8 cellular contexts compared by ENCODE assay signal in genomic region chr1:28508435-28508754, GRCh38. TPM values are rescaled to one million over a fixed set of nuclear protein-coding genes. Genes with fewer than 3 reads are reported as not detected.
DNase-seq lines count a peak whose midpoint lies in the region; ATAC-seq and TF ChIP-seq lines count a peak whose summit lies in the region.

No MANE protein-coding gene starts in this region.

- peak overlapping the region; percentile 91 to 97 for H3K4me3 Mint-ChIP-seq in activated T-cell treated with anti-CD3 and anti-CD28 coated beads, Interleukin-2, amount 50 U/mL, for 72 hours
- H3K4me3 Mint-ChIP-seq in immature natural killer cell, result peak overlapping the region; percentile 96 to 100 (median 97)

- no peaks in the 10 kb centered on the region for H3K9me3 Mint-ChIP-seq in activated T-cell treated with anti-CD3 and anti-CD28 coated beads, Interleukin-2, amount 50 U/mL, for 72 hours
- no peaks in the 10 kb centered on the region for H3K9me3 Mint-ChIP-seq in immature natural killer cell

- peak overlapping the region; percentile 100 for H3K27ac Mint-ChIP-seq in activated T-cell treated with anti-CD3 and anti-CD28 coated beads, Interleukin-2, amount 50 U/mL, for 72 hours
- H3K27ac Mint-ChIP-seq in immature natural killer cell, result peak overlapping the region; percentile 75 to 97 (median 93)

- H3K4me1 Mint-ChIP-seq in activated T-cell treated with anti-CD3 and anti-CD28 coated beads, Interleukin-2, amount 50 U/mL, for 72 hours (ENCODE audit: low read depth), result peaks cover 52% of the 10 kb centered on the region
- H3K4me1 Mint-ChIP-seq in immature natural killer cell, result peaks cover 66 to 74% of the 10 kb centered on the region in 2 donors

- peak overlapping the region; percentile 88 to 94 (median 90) for H3K27ac ChIP-seq in transverse colon

- H3K27me3 Mint-ChIP-seq in activated T-cell treated with anti-CD3 and anti-CD28 coated beads, Interleukin-2, amount 50 U/mL, for 72 hours (ENCODE audit: low read depth), result no peaks in the 10 kb centered on the region
- peaks cover 4 to 31% (median 15%) of the 10 kb centered on the region in 3 donors for H3K27me3 Mint-ChIP-seq in immature natural killer cell (ENCODE audit: low read depth in 3 of 3)

- H3K4me1 ChIP-seq in transverse colon, result peaks cover 25 to 62% (median 42%) of the 10 kb centered on the region in 4 donors

- peaks cover 0 to 39% (median 16%) of the 10 kb centered on the region in 4 donors for H3K36me3 ChIP-seq in transverse colon

- 24 to 75% methylated on average over 1 to 5 of the region's 5 CpGs for WGBS in transverse colon (ENCODE audit: low coverage in 1 of 2), 2 donors

- no peak for TF ChIP-seq POLR2A in transverse colon (IDR thresholded peaks at IDR 0.05)

- intact Hi-C loops in transverse colon (cut with DNase I; ENCODE audit: low total_unique reads), result no loop called here
- intact Hi-C loops in sciatic nerve (cut with DNase I), result no loop called here

- H3K27me3 ChIP-seq in transverse colon, result no peaks in the 10 kb centered on the region

- H3K36me3 Mint-ChIP-seq in activated T-cell treated with anti-CD3 and anti-CD28 coated beads, Interleukin-2, amount 50 U/mL, for 72 hours (ENCODE audit: insufficient read depth in 2 of 2), result peaks cover 36 to 62% of the 10 kb centered on the region in 2 donors
- peaks cover 12 to 38% (median 32%) of the 10 kb centered on the region in 3 donors for H3K36me3 Mint-ChIP-seq in immature natural killer cell

- in situ Hi-C loops in transverse colon (cut with MboI; ENCODE audit: low pct_ligation_motif_present in 1 of 4, low pct_unique_long_range_greater_than_20kb in 1 of 4, low sequenced_read_pairs in 3 of 4), result loop anchor here in 3 of 4 donors (25.0 kb wide), 3 partner anchors 104 to 379 kb away; partner anchors contain the start of genes ATP5IF1 (in 1 of the 3) and DNAJC8 (in 1 of the 3)

- peak; percentile 10 for DNase-seq in activated T-cell treated with anti-CD3 and anti-CD28 coated beads for 24 hours (ENCODE audit: low read depth)
- no peak for DNase-seq in activated T-cell treated with anti-CD3 and anti-CD28 coated beads, Interleukin-2, amount 50 U/mL, for 1 hour
- DNase-seq in activated T-cell treated with anti-CD3 and anti-CD28 coated beads, Interleukin-2, amount 50 U/mL, for 72 hours, result no peak
- DNase-seq in immature natural killer cell, result no peak
- no peak for DNase-seq in transverse colon
- DNase-seq in sciatic nerve (ENCODE audit: low spot score), result no peak
- no peak for DNase-seq in GM10266 (ENCODE audit: extremely low spot score)
- DNase-seq in amygdala (lab: John Stamatoyannopoulos, UW), result no peak

- no peak for TF ChIP-seq EP300 in transverse colon (IDR thresholded peaks at IDR 0.05; ENCODE audit: low read depth)

- H3K4me3 ChIP-seq in transverse colon, result peak overlapping the region in 2 of 4 donors; percentile 56 to 74

- H3K9me3 ChIP-seq in transverse colon, result no peaks in the 10 kb centered on the region

- ATAC-seq in activated T-cell treated with anti-CD3 and anti-CD28 coated beads, Interleukin-2, amount 50 U/mL, for 72 hours (replicated peaks in 1 of 2), result no peak
- ATAC-seq in sciatic nerve, result no peak

- no peak for TF ChIP-seq CTCF in transverse colon (IDR thresholded peaks at IDR 0.05)
- TF ChIP-seq CTCF in GM10266 (IDR thresholded peaks at IDR 0.05; ENCODE audit: control insufficient read depth, insufficient read depth, low read depth, missing control alignments), result no peak

RNA-seq across cellular contexts. Expression of gene RCC1, which starts 2.6 kb away (rescaled TPM):
- total RNA-seq in activated T-cell treated with anti-CD3 and anti-CD28 coated beads, Interleukin-2, amount 50 U/mL, for 72 hours, result 10 to 100 TPM; 45.3 to 48.3 TPM
- polyA plus RNA-seq in immature natural killer cell, result 10 to 100 TPM; 11.4 to 16.0 (median 12.4) TPM
- total RNA-seq in transverse colon (10 to 100 TPM; 13.0 to 87.9 (median 36.3) TPM), sciatic nerve (10.7 TPM)

RNA-seq across cellular contexts. Expression of gene TRNAU1AP, which starts 44.5 kb away (rescaled TPM):
- total RNA-seq in activated T-cell treated with anti-CD3 and anti-CD28 coated beads, Interleukin-2, amount 50 U/mL, for 72 hours, result 10 to 100 TPM; 38.8 to 49.7 TPM
- 10 to 100 TPM; 31.2 to 42.7 (median 37.8) TPM for polyA plus RNA-seq in immature natural killer cell
- total RNA-seq in transverse colon (10 to 100 TPM in 2 of 4 donors, 1 to 10 TPM in 2; 4.1 to 25.4 (median 12.4) TPM), sciatic nerve (31.0 TPM)
